In the genomic region with DNA sequence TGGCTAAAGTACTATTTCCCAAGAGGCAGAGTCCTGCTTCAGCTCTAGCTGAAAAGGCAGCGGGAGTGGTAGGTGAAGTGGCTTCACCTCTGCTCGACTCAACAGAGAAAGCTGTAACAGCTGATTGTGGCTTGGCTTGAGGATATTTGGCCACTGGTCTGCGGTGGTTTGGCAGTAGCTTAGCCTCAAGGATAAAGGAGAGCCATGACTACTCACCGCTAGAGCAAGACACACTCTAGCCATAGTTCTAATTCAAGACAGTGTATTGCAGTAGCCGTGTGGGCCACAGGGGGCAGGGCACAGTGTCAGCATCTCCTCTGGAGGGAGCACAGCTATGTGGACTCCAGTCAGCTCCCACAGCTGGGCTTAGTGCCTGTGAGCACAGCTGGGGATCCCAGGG, we compare ENCODE assay signal across 1 cellular context.
TF ChIP-seq lines count a peak whose summit lies in the region.

No MANE protein-coding gene starts in this region.

TF ChIP-seq in GM23338, 12 proteins besides CTCF, POLR2A, EP300 and RAD21 (continued from another document):
- TF ChIP-seq, protein P1, sequence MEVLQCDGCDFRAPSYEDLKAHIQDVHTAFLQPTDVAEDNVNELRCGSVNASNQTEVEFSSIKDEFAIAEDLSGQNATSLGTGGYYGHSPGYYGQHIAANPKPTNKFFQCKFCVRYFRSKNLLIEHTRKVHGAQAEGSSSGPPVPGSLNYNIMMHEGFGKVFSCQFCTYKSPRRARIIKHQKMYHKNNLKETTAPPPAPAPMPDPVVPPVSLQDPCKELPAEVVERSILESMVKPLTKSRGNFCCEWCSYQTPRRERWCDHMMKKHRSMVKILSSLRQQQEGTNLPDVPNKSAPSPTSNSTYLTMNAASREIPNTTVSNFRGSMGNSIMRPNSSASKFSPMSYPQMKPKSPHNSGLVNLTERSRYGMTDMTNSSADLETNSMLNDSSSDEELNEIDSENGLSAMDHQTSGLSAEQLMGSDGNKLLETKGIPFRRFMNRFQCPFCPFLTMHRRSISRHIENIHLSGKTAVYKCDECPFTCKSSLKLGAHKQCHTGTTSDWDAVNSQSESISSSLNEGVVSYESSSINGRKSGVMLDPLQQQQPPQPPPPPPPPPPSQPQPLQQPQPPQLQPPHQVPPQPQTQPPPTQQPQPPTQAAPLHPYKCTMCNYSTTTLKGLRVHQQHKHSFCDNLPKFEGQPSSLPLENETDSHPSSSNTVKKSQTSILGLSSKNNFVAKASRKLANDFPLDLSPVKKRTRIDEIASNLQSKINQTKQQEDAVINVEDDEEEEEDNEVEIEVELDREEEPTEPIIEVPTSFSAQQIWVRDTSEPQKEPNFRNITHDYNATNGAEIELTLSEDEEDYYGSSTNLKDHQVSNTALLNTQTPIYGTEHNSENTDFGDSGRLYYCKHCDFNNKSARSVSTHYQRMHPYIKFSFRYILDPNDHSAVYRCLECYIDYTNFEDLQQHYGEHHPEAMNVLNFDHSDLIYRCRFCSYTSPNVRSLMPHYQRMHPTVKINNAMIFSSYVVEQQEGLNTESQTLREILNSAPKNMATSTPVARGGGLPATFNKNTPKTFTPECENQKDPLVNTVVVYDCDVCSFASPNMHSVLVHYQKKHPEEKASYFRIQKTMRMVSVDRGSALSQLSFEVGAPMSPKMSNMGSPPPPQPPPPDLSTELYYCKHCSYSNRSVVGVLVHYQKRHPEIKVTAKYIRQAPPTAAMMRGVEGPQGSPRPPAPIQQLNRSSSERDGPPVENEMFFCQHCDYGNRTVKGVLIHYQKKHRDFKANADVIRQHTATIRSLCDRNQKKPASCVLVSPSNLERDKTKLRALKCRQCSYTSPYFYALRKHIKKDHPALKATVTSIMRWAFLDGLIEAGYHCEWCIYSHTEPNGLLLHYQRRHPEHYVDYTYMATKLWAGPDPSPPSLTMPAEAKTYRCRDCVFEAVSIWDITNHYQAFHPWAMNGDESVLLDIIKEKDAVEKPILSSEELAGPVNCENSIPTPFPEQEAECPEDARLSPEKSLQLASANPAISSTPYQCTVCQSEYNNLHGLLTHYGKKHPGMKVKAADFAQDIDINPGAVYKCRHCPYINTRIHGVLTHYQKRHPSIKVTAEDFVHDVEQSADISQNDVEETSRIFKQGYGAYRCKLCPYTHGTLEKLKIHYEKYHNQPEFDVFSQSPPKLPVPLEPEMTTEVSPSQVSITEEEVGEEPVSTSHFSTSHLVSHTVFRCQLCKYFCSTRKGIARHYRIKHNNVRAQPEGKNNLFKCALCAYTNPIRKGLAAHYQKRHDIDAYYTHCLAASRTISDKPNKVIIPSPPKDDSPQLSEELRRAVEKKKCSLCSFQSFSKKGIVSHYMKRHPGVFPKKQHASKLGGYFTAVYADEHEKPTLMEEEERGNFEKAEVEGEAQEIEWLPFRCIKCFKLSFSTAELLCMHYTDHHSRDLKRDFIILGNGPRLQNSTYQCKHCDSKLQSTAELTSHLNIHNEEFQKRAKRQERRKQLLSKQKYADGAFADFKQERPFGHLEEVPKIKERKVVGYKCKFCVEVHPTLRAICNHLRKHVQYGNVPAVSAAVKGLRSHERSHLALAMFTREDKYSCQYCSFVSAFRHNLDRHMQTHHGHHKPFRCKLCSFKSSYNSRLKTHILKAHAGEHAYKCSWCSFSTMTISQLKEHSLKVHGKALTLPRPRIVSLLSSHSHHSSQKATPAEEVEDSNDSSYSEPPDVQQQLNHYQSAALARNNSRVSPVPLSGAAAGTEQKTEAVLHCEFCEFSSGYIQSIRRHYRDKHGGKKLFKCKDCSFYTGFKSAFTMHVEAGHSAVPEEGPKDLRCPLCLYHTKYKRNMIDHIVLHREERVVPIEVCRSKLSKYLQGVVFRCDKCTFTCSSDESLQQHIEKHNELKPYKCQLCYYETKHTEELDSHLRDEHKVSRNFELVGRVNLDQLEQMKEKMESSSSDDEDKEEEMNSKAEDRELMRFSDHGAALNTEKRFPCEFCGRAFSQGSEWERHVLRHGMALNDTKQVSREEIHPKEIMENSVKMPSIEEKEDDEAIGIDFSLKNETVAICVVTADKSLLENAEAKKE (CRISPR knock-in tag; IDR thresholded peaks at IDR 0.05): no peak
- TF ChIP-seq EZH2 (IDR thresholded peaks at IDR 0.05; ENCODE audit: low read depth, unreplicated experiment): no peak
- TF ChIP-seq, protein P2, sequence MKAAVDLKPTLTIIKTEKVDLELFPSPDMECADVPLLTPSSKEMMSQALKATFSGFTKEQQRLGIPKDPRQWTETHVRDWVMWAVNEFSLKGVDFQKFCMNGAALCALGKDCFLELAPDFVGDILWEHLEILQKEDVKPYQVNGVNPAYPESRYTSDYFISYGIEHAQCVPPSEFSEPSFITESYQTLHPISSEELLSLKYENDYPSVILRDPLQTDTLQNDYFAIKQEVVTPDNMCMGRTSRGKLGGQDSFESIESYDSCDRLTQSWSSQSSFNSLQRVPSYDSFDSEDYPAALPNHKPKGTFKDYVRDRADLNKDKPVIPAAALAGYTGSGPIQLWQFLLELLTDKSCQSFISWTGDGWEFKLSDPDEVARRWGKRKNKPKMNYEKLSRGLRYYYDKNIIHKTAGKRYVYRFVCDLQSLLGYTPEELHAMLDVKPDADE (IDR thresholded peaks at IDR 0.05): no peak
